Comparison of ENCODE assay signal across 10 cellular contexts in genomic region chr13:51000576-51001260, GRCh38.
DNase-seq lines count a peak whose midpoint lies in the region; ATAC-seq, FAIRE-seq and TF ChIP-seq lines count a peak whose summit lies in the region.
"Had no signal": no experiment of that assay in that cellular context is flagged by ENCODE, and none has a peak within 500 bp of the region (broad histone marks: within the 10 kb centered on the region; RNA-seq: fewer than 3 reads in every experiment).

No MANE protein-coding gene starts in this region.

- no peaks in the 10 kb centered on the region for H4K20me1 ChIP-seq in HepG2 (ENCODE audit: insufficient read depth, low read length)

- no peak for TF ChIP-seq CTCF in liver (IDR thresholded peaks at IDR 0.05; ENCODE audit: low read depth, low read length, missing input control)
- no peak for TF ChIP-seq CTCF in HepG2 (CRISPR knock-in tag; IDR thresholded peaks at IDR 0.05)
- TF ChIP-seq CTCF in mesothelial cell of epicardium (IDR thresholded peaks at IDR 0.05; ENCODE audit: unreplicated experiment), result no peak

- intact Hi-C loops in HepG2 (cut with micrococcal nuclease; ENCODE audit: unreplicated experiment) (no loop called here), left ventricle myocardium superior (cut with micrococcal nuclease) (no loop called here), aorta (cut with DNase I) (no loop called here)

- no peak overlapping the region for H2AFZ ChIP-seq in HepG2 (ENCODE audit: low read length)

- no TSS peak for BruUV-seq in HepG2 (replicated peaks; lab: Mats Ljungman, UMichigan)

- H3K36me3 ChIP-seq in liver (ENCODE audit: control insufficient read depth in 4 of 4, insufficient read depth in 3 of 4, low read depth in 1 of 4, low read length in 3 of 4), result no peaks in the 10 kb centered on the region
- no peaks in the 10 kb centered on the region for H3K36me3 ChIP-seq in HepG2 (replicated peaks in 1 of 2; ENCODE audit: control insufficient read depth in 1 of 2, insufficient read depth in 2 of 2, low read length in 2 of 2)
- no peaks in the 10 kb centered on the region for H3K36me3 ChIP-seq in aorta (ENCODE audit: control insufficient read depth in 1 of 2, insufficient read depth in 2 of 2, low read length in 1 of 2)

- H3K36me3 Mint-ChIP-seq in mesothelial cell of epicardium, result no peaks in the 10 kb centered on the region

- H3K9me3 ChIP-seq in liver (ENCODE audit: control insufficient read depth in 4 of 4, low read length in 3 of 4), result no peaks in the 10 kb centered on the region
- H3K9me3 ChIP-seq in HepG2 (ENCODE audit: low read length), result no peaks in the 10 kb centered on the region
- H3K9me3 ChIP-seq in aorta (ENCODE audit: control insufficient read depth, low read length), result no peaks in the 10 kb centered on the region

- H3K4me2 ChIP-seq in HepG2 (ENCODE audit: low read depth, low read length), result no peak overlapping the region

- H3K9ac ChIP-seq in liver (ENCODE audit: low read depth in 1 of 2, low read length in 2 of 2) (no peak overlapping the region), HepG2 (ENCODE audit: insufficient read depth, low read depth, low read length) (no peak overlapping the region)

- no peak for ATAC-seq in HepG2
- ATAC-seq in left ventricle myocardium superior, result peak; percentile 78
- ATAC-seq in aorta (ENCODE audit: low FRiP score), result peak; percentile 34
- no peak for ATAC-seq in HG02973 (IDR thresholded peaks at IDR 0.05; ENCODE audit: unreplicated experiment)

- H3K4me3 Mint-ChIP-seq in mesothelial cell of epicardium, result no peak overlapping the region
- H3K4me3 Mint-ChIP-seq: neural crest cell had no signal

- H3K27me3 ChIP-seq in liver (ENCODE audit: control insufficient read depth in 4 of 4, insufficient read depth in 4 of 4, low read length in 3 of 4), result no peaks in the 10 kb centered on the region
- peaks cover 0 to 3% of the 10 kb centered on the region in 2 experiments; a peak in 1 of 5 replicates for H3K27me3 ChIP-seq in HepG2 (ENCODE audit: control insufficient read depth in 1 of 2, insufficient read depth in 2 of 2, low read length in 2 of 2)
- H3K27me3 ChIP-seq in aorta (ENCODE audit: control insufficient read depth in 1 of 2, insufficient read depth in 2 of 2, low read length in 1 of 2), result no peaks in the 10 kb centered on the region

- peaks cover 23% of the 10 kb centered on the region for H3K4me1 Mint-ChIP-seq in mesothelial cell of epicardium

- H3K27ac Mint-ChIP-seq in mesothelial cell of epicardium, result no peak overlapping the region

- 74% methylated on average over 15 of the region's 15 CpGs for WGBS in liver
- 50% methylated on average over 8 of the region's 15 CpGs for WGBS in HepG2 (ENCODE audit: low lambda C conversion rate)
- 69 to 77% methylated on average over 15 of the region's 15 CpGs for WGBS in aorta, 2 donors

- no peak for FAIRE-seq in HepG2 (lab: Jason Lieb, UNC)

- TF ChIP-seq POLR2A in HepG2 (IDR thresholded peaks at IDR 0.05; ENCODE audit: insufficient read depth in 1 of 2, low read depth in 2 of 2, low read length in 2 of 2), result no peak

- H3K27ac ChIP-seq in liver (ENCODE audit: low read depth in 1 of 2, low read length in 2 of 2), result no peak overlapping the region
- H3K27ac ChIP-seq in HepG2 (ENCODE audit: extremely low read length, insufficient read depth, low read length), result no peak overlapping the region
- no peak overlapping the region for H3K27ac ChIP-seq in aorta (ENCODE audit: low read depth in 1 of 2, low read length in 2 of 2)

- TF ChIP-seq EP300 in HepG2 (IDR thresholded peaks at IDR 0.05; ENCODE audit: low read depth in 2 of 2, low read length in 2 of 2) (no peak), HepG2 (CRISPR knock-in tag; IDR thresholded peaks at IDR 0.05; ENCODE audit: borderline replicate concordance) (no peak)

- H3K4me1 ChIP-seq in liver (ENCODE audit: control insufficient read depth in 4 of 4, insufficient read depth in 4 of 4, low read length in 3 of 4) (peaks cover 1 to 11% (median 8%) of the 10 kb centered on the region in 4 donors), HepG2 (ENCODE audit: insufficient read depth, low read length) (peaks cover 11% of the 10 kb centered on the region), aorta (ENCODE audit: control insufficient read depth in 1 of 2, insufficient read depth in 2 of 2, low read length in 2 of 2) (peaks cover 0 to 3% of the 10 kb centered on the region in 2 donors)

- H3K9me3 Mint-ChIP-seq in mesothelial cell of epicardium, result no peaks in the 10 kb centered on the region
- H3K9me3 Mint-ChIP-seq: neural crest cell had no signal

- in situ Hi-C loops in HepG2 (cut with HindIII; ENCODE audit: extremely low pct_ligation_motif_present, low pct_unique_long_range_greater_than_20kb), result no loop called here

- POLR2A ChIA-PET in HepG2 (lab: Yijun Ruan, JAX), result no interaction called here

- CTCF ChIA-PET in HepG2 (lab: Yijun Ruan, JAX; ENCODE audit: low intra/inter-chr PET ratio, low total read pairs), result no interaction called here

- H3K4me3 ChIP-seq in liver (ENCODE audit: low read depth in 1 of 3, low read length in 3 of 3), result no peak overlapping the region
- H3K4me3 ChIP-seq in HepG2 (replicated peaks in 1 of 3; ENCODE audit: insufficient read depth in 1 of 3, low read depth in 2 of 3, low read length in 3 of 3), result no peak overlapping the region
- no peak overlapping the region for H3K4me3 ChIP-seq in aorta (ENCODE audit: low read length in 2 of 2)

- DNase-seq in HepG2 (ENCODE audit: low spot score) (no peak), SK-N-DZ (ENCODE audit: low spot score) (peak; percentile 21), left ventricle myocardium superior (peak; percentile 67), aorta (no peak), mesothelial cell of epicardium (ENCODE audit: low spot score in 2 of 2, unreplicated experiment in 2 of 2) (no peak)
- no peak for DNase-seq in activated CD8-positive, alpha-beta memory T cell treated with anti-CD3 and anti-CD28 coated beads for 24 hours
- DNase-seq: activated naive CD4-positive, alpha-beta T cell treated with anti-CD3 and anti-CD28 coated beads, Interleukin-2, amount 50 U/mL, for 16 hours had no signal

- no peaks in the 10 kb centered on the region for H3K79me2 ChIP-seq in HepG2 (ENCODE audit: insufficient read depth, low read length)

- TF ChIP-seq RAD21 in liver (IDR thresholded peaks at IDR 0.05) (no peak), HepG2 (CRISPR knock-in tag; IDR thresholded peaks at IDR 0.05) (no peak)

- no peaks in the 10 kb centered on the region for H3K27me3 Mint-ChIP-seq in mesothelial cell of epicardium (ENCODE audit: low read depth)

TF ChIP-seq in liver, 16 proteins besides CTCF, POLR2A, EP300 and RAD21:
- TF ChIP-seq HNF4G (IDR thresholded peaks at IDR 0.05) (no peak), RXRA (IDR thresholded peaks at IDR 0.05) (peak in 1 of 2 donors; percentile 18), FOXA2 (IDR thresholded peaks at IDR 0.05) (peak; percentile 84), FOXA1 (IDR thresholded peaks at IDR 0.05) (peak; percentile 36), HNF4A (conservative IDR thresholded peaks at IDR 0.05) (peak in 1 of 2 donors; percentile 15), YY1 (IDR thresholded peaks at IDR 0.05) (no peak), JUND (IDR thresholded peaks at IDR 0.05) (peak in 1 of 2 donors; percentile 21)

TF ChIP-seq in HepG2, 621 proteins besides CTCF, POLR2A, EP300 and RAD21:
- TF ChIP-seq ZNF644 (CRISPR knock-in tag; IDR thresholded peaks at IDR 0.05; ENCODE audit: low read depth) (no peak), ZNF570 (CRISPR knock-in tag; IDR thresholded peaks at IDR 0.05; ENCODE audit: borderline replicate concordance) (no peak), CCAR2 (optimal IDR thresholded peaks at IDR 0.05; ENCODE audit: low read depth, low read length) (no peak), NR3C1 (CRISPR knock-in tag; IDR thresholded peaks at IDR 0.05) (no peak), MAX (IDR thresholded peaks at IDR 0.05) (no peak), ZNF354B (CRISPR knock-in tag; IDR thresholded peaks at IDR 0.05) (no peak), ZNF878 (CRISPR knock-in tag; IDR thresholded peaks at IDR 0.05) (no peak), FLYWCH1 (CRISPR knock-in tag; IDR thresholded peaks at IDR 0.05) (no peak), BRD4 (CRISPR knock-in tag; IDR thresholded peaks at IDR 0.05) (no peak), ZFP1 (CRISPR knock-in tag; IDR thresholded peaks at IDR 0.05) (no peak), ZNF292 (CRISPR knock-in tag; IDR thresholded peaks at IDR 0.05; ENCODE audit: borderline replicate concordance, low read depth) (no peak), JDP2 (CRISPR knock-in tag; IDR thresholded peaks at IDR 0.05; ENCODE audit: borderline replicate concordance) (no peak), ELF4 (CRISPR knock-in tag; IDR thresholded peaks at IDR 0.05; ENCODE audit: borderline replicate concordance) (no peak), TCF12 (IDR thresholded peaks at IDR 0.05) (no peak), TCF12 (CRISPR knock-in tag; IDR thresholded peaks at IDR 0.05) (no peak), ZBTB26 (CRISPR knock-in tag; IDR thresholded peaks at IDR 0.05; ENCODE audit: borderline replicate concordance) (no peak), NFE2L1 (CRISPR knock-in tag; IDR thresholded peaks at IDR 0.05; ENCODE audit: borderline replicate concordance) (no peak)
TF ChIP-seq in HepG2: peak in this region for 0.

Comparison
In these comparisons a context has a peak if more than half of its experiments do, and no peak if none do; other contexts are left out.
1. ATAC-seq: peak in left ventricle myocardium superior (single experiment) and aorta (single experiment); none in HepG2 (single experiment) and HG02973 (single experiment).
2. DNase-seq: peak in SK-N-DZ (single experiment) and left ventricle myocardium superior (single experiment); none in HepG2 (single experiment), aorta (0 of 2), activated CD8-positive, alpha-beta memory T cell treated with anti-CD3 and anti-CD28 coated beads for 24 hours (single experiment) and mesothelial cell of epicardium (0 of 2).